25 cellular contexts compared by ENCODE assay signal in genomic region chr21:44734026-44734745, GRCh38. TPM values are rescaled to one million over a fixed set of nuclear protein-coding genes. Genes with fewer than 3 reads are reported as not detected.
"Had no signal": no experiment of that assay in that cellular context is flagged by ENCODE, and none has a peak within 500 bp of the region (broad histone marks: within the 10 kb centered on the region; RNA-seq: fewer than 3 reads in every experiment).

No MANE protein-coding gene starts in this region.

- H3K27me3 ChIP-seq: transverse colon had no signal

- H3K36me3 Mint-ChIP-seq: brain; natural killer cell treated with Interleukin-12 subunit alpha and Interleukin-12 subunit beta and Interleukin-15 and Interleukin-18, amount 100 ng/mL, for 72 hours; T-cell had no signal

- DNase-seq: activated CD4-positive, alpha-beta memory T cell treated with anti-CD3 and anti-CD28 coated beads, Interleukin-2, amount 10 ng/mL, durations not matched to agents 7 days and 5 days; activated CD4-positive, alpha-beta T cell treated with anti-CD3 and anti-CD28 coated beads for 1 hour; activated gamma-delta T cell; activated naive CD8-positive, alpha-beta T cell treated with anti-CD3 and anti-CD28 coated beads for 36 hours; activated T-cell treated with anti-CD3 and anti-CD28 coated beads, Interleukin-2, amount 50 U/mL, for 4 hours; amygdala; esophagus squamous epithelium; foreskin melanocyte; kidney glomerular epithelial cell; mesendoderm; occipital lobe; right cardiac atrium; small intestine; stimulated activated CD4-positive, alpha-beta T cell treated with anti-CD3 and anti-CD28 coated beads, Interleukin-4, amount 100 ng/mL, for 24 hours; stimulated activated naive CD4-positive, alpha-beta T cell; substantia nigra; T-cell; T-helper 9 cell; transverse colon had no signal

- H3K4me1 ChIP-seq: esophagus squamous epithelium, transverse colon had no signal

- H3K27ac ChIP-seq: coronary artery, esophagus squamous epithelium, transverse colon had no signal

- H3K4me1 Mint-ChIP-seq: activated CD4-positive, alpha-beta memory T cell treated with anti-CD3 and anti-CD28 coated beads, Interleukin-2, amount 10 ng/mL, durations not matched to agents 7 days and 5 days; activated naive CD8-positive, alpha-beta T cell treated with anti-CD3 and anti-CD28 coated beads for 36 hours; brain had no signal

- FAIRE-seq: small intestine had no signal

- ATAC-seq: activated T-cell treated with anti-CD3 and anti-CD28 coated beads, Interleukin-2, amount 50 U/mL, for 4 hours; natural killer cell treated with Interleukin-12 subunit alpha and Interleukin-12 subunit beta and Interleukin-15 and Interleukin-18, amount 100 ng/mL, for 72 hours; right cardiac atrium; T-cell had no signal

- H3K27me3 Mint-ChIP-seq: activated naive CD8-positive, alpha-beta T cell treated with anti-CD3 and anti-CD28 coated beads for 36 hours had no signal

- H3K27ac Mint-ChIP-seq: activated CD4-positive, alpha-beta memory T cell treated with anti-CD3 and anti-CD28 coated beads, Interleukin-2, amount 10 ng/mL, durations not matched to agents 7 days and 5 days; activated naive CD8-positive, alpha-beta T cell treated with anti-CD3 and anti-CD28 coated beads for 36 hours; natural killer cell treated with Interleukin-12 subunit alpha and Interleukin-12 subunit beta and Interleukin-15 and Interleukin-18, amount 100 ng/mL, for 72 hours; progenitor cell of endocrine pancreas; T-cell had no signal

- H3K4me3 ChIP-seq: coronary artery, esophagus squamous epithelium, transverse colon had no signal

- H3K4me3 Mint-ChIP-seq: activated CD4-positive, alpha-beta memory T cell treated with anti-CD3 and anti-CD28 coated beads, Interleukin-2, amount 10 ng/mL, durations not matched to agents 7 days and 5 days; activated naive CD8-positive, alpha-beta T cell treated with anti-CD3 and anti-CD28 coated beads for 36 hours; activated T-cell treated with anti-CD3 and anti-CD28 coated beads, Interleukin-2, amount 50 U/mL, for 4 hours; brain; central memory CD8-positive, alpha-beta T cell; natural killer cell treated with Interleukin-12 subunit alpha and Interleukin-12 subunit beta and Interleukin-15 and Interleukin-18, amount 100 ng/mL, for 72 hours; T-cell had no signal

- H3K9me3 Mint-ChIP-seq: activated CD4-positive, alpha-beta memory T cell treated with anti-CD3 and anti-CD28 coated beads, Interleukin-2, amount 10 ng/mL, durations not matched to agents 7 days and 5 days; activated T-cell treated with anti-CD3 and anti-CD28 coated beads, Interleukin-2, amount 50 U/mL, for 4 hours; central memory CD8-positive, alpha-beta T cell; natural killer cell treated with Interleukin-12 subunit alpha and Interleukin-12 subunit beta and Interleukin-15 and Interleukin-18, amount 100 ng/mL, for 72 hours; T-cell had no signal

RNA-seq across cellular contexts. Expression of gene TSPEAR, which starts 22.8 kb away (rescaled TPM):
- total RNA-seq: activated CD4-positive, alpha-beta memory T cell treated with anti-CD3 and anti-CD28 coated beads, Interleukin-2, amount 10 ng/mL, durations not matched to agents 7 days and 5 days; activated naive CD8-positive, alpha-beta T cell treated with anti-CD3 and anti-CD28 coated beads for 36 hours; activated T-cell treated with anti-CD3 and anti-CD28 coated beads, Interleukin-2, amount 50 U/mL, for 4 hours; esophagus squamous epithelium; natural killer cell treated with Interleukin-12 subunit alpha and Interleukin-12 subunit beta and Interleukin-15 and Interleukin-18, amount 100 ng/mL, for 72 hours; occipital lobe; progenitor cell of endocrine pancreas; T-cell; transverse colon had no signal

RNA-seq across cellular contexts. Expression of gene KRTAP10-12, which starts 37.2 kb away (rescaled TPM):
- total RNA-seq: activated CD4-positive, alpha-beta memory T cell treated with anti-CD3 and anti-CD28 coated beads, Interleukin-2, amount 10 ng/mL, durations not matched to agents 7 days and 5 days; activated naive CD8-positive, alpha-beta T cell treated with anti-CD3 and anti-CD28 coated beads for 36 hours; activated T-cell treated with anti-CD3 and anti-CD28 coated beads, Interleukin-2, amount 50 U/mL, for 4 hours; esophagus squamous epithelium; liver; natural killer cell treated with Interleukin-12 subunit alpha and Interleukin-12 subunit beta and Interleukin-15 and Interleukin-18, amount 100 ng/mL, for 72 hours; occipital lobe; progenitor cell of endocrine pancreas; right cardiac atrium; T-cell; transverse colon had no signal
- polyA plus RNA-seq: liver, right cardiac atrium, small intestine had no signal

RNA-seq across cellular contexts. Expression of gene KRTAP12-1, which starts 52.2 kb away (rescaled TPM):
- total RNA-seq: activated CD4-positive, alpha-beta memory T cell treated with anti-CD3 and anti-CD28 coated beads, Interleukin-2, amount 10 ng/mL, durations not matched to agents 7 days and 5 days; activated naive CD8-positive, alpha-beta T cell treated with anti-CD3 and anti-CD28 coated beads for 36 hours; activated T-cell treated with anti-CD3 and anti-CD28 coated beads, Interleukin-2, amount 50 U/mL, for 4 hours; esophagus squamous epithelium; liver; natural killer cell treated with Interleukin-12 subunit alpha and Interleukin-12 subunit beta and Interleukin-15 and Interleukin-18, amount 100 ng/mL, for 72 hours; occipital lobe; progenitor cell of endocrine pancreas; right cardiac atrium; T-cell; transverse colon had no signal
- polyA plus RNA-seq: liver, right cardiac atrium, small intestine had no signal
